Comparison of ENCODE assay signal across 18 cellular contexts in genomic region chr22:33470456-33470855, GRCh38.
"Had no signal": no experiment of that assay in that cellular context is flagged by ENCODE, and none has a peak within 500 bp of the region (broad histone marks: within the 10 kb centered on the region; RNA-seq: fewer than 3 reads in every experiment).

No MANE protein-coding gene starts in this region.

- H3K36me3 ChIP-seq: gastroesophageal sphincter, left ventricle myocardium inferior, prostate gland, right atrium auricular region, upper lobe of left lung, WERI-Rb-1 had no signal

- FAIRE-seq: bronchial epithelial cell had no signal

- H3K4me1 ChIP-seq: prostate gland, testis had no signal

- H3K4me1 Mint-ChIP-seq: immature natural killer cell had no signal

- H3K27me3 Mint-ChIP-seq: activated CD4-positive, alpha-beta memory T cell treated with anti-CD3 and anti-CD28 coated beads for 36 hours; activated naive CD8-positive, alpha-beta T cell; T-helper 17 cell had no signal

- H3K4me3 ChIP-seq: gastroesophageal sphincter, left ventricle myocardium inferior, prostate gland, right atrium auricular region, skin epidermis, testis, upper lobe of left lung had no signal

- ATAC-seq: esophagus mucosa, gastroesophageal sphincter, T-helper 17 cell had no signal

- H3K9me3 Mint-ChIP-seq: immature natural killer cell had no signal

- H3K27me3 ChIP-seq: gastroesophageal sphincter, right atrium auricular region, testis, upper lobe of left lung had no signal

- H3K36me3 Mint-ChIP-seq: activated CD4-positive, alpha-beta memory T cell treated with anti-CD3 and anti-CD28 coated beads for 36 hours; activated naive CD8-positive, alpha-beta T cell; immature natural killer cell had no signal

- H3K9me3 ChIP-seq: gastroesophageal sphincter, left ventricle myocardium inferior, prostate gland, right atrium auricular region, testis, upper lobe of left lung had no signal

- H3K27ac Mint-ChIP-seq: activated CD4-positive, alpha-beta memory T cell treated with anti-CD3 and anti-CD28 coated beads for 36 hours; activated naive CD8-positive, alpha-beta T cell; immature natural killer cell; T-helper 17 cell had no signal

- H3K4me3 Mint-ChIP-seq: activated CD4-positive, alpha-beta memory T cell treated with anti-CD3 and anti-CD28 coated beads for 36 hours; activated naive CD8-positive, alpha-beta T cell; immature natural killer cell; T-helper 17 cell had no signal

- DNase-seq: activated CD4-positive, alpha-beta memory T cell treated with anti-CD3 and anti-CD28 coated beads for 36 hours; cerebellar nuclear complex; effector CD8-positive, alpha-beta T cell; immature natural killer cell; kidney glomerular epithelial cell; left ventricle myocardium inferior; mammary epithelial cell; T-helper 17 cell; testis; upper lobe of left lung; WERI-Rb-1 had no signal
